ENCODE assay signal across 10 cellular contexts in the genomic region with DNA sequence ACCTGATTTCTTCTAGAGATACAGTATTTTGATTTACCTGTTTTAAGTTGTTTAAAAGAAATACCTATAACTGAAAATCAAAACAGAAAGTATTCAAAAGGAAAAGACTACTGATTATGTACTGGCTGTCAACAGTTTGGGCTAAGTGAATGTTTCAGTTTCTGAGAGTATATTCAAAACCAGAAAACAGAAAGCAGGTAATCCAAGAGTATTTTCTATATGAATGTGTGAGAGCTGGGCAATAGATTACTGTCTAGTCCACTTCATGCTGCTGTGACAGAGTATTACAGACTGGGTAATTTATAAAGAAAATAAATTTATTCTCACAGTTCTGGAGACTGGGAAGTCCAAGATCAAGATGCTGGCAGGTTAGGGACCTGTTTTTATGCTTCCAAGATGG.
DNase-seq lines count a peak whose midpoint lies in the region; ATAC-seq, FAIRE-seq and TF ChIP-seq lines count a peak whose summit lies in the region.
"Had no signal": no experiment of that assay in that cellular context is flagged by ENCODE, and none has a peak within 500 bp of the region (broad histone marks: within the 10 kb centered on the region; RNA-seq: fewer than 3 reads in every experiment).

No MANE protein-coding gene starts in this region.

- H3K4me1 Mint-ChIP-seq in activated T-helper 2 cell treated with anti-CD3 and anti-CD28 coated beads, Interferon-gamma antibody, Interleukin-2, Interleukin-4, amounts not matched to agents 10 μg/mL and 5 μg/mL and 100 μg/mL, durations not matched to agents 14 hours and 24 hours and 36 hours (ENCODE audit: low read depth) = peaks cover 57% of the 10 kb centered on the region

- H3K9me3 Mint-ChIP-seq in activated T-helper 2 cell treated with anti-CD3 and anti-CD28 coated beads, Interferon-gamma antibody, Interleukin-2, Interleukin-4, amounts not matched to agents 10 μg/mL and 5 μg/mL and 100 μg/mL, durations not matched to agents 14 hours and 24 hours and 36 hours = peaks cover 9% of the 10 kb centered on the region

- no peaks in the 10 kb centered on the region for H3K27me3 Mint-ChIP-seq in activated T-helper 2 cell treated with anti-CD3 and anti-CD28 coated beads, Interferon-gamma antibody, Interleukin-2, Interleukin-4, amounts not matched to agents 10 μg/mL and 5 μg/mL and 100 μg/mL, durations not matched to agents 14 hours and 24 hours and 36 hours (ENCODE audit: low read depth)

- intact Hi-C loops in activated T-helper 2 cell treated with anti-CD3 and anti-CD28 coated beads, Interferon-gamma antibody, Interleukin-2, Interleukin-4, amounts not matched to agents 10 μg/mL and 5 μg/mL and 100 μg/mL, durations not matched to agents 14 hours and 24 hours and 36 hours (cut with micrococcal nuclease) = loop anchor here (1.0 to 2.0 kb wide), 2 partner anchors 41 to 224 kb away; no protein-coding TSS in a partner anchor

- peaks cover 10% of the 10 kb centered on the region for H3K36me3 Mint-ChIP-seq in activated T-helper 2 cell treated with anti-CD3 and anti-CD28 coated beads, Interferon-gamma antibody, Interleukin-2, Interleukin-4, amounts not matched to agents 10 μg/mL and 5 μg/mL and 100 μg/mL, durations not matched to agents 14 hours and 24 hours and 36 hours (ENCODE audit: low read depth)

- no peak for TF ChIP-seq POLR2A in GM12891 (IDR thresholded peaks at IDR 0.05; ENCODE audit: low read depth, low read length)

- FAIRE-seq in GM12891 (lab: Jason Lieb, UNC) = no peak

- no peak overlapping the region for H3K27ac Mint-ChIP-seq in activated T-helper 2 cell treated with anti-CD3 and anti-CD28 coated beads, Interferon-gamma antibody, Interleukin-2, Interleukin-4, amounts not matched to agents 10 μg/mL and 5 μg/mL and 100 μg/mL, durations not matched to agents 14 hours and 24 hours and 36 hours

- no peak overlapping the region for H3K4me3 Mint-ChIP-seq in activated T-helper 2 cell treated with anti-CD3 and anti-CD28 coated beads, Interferon-gamma antibody, Interleukin-2, Interleukin-4, amounts not matched to agents 10 μg/mL and 5 μg/mL and 100 μg/mL, durations not matched to agents 14 hours and 24 hours and 36 hours (ENCODE audit: low read depth)

- ATAC-seq in HG02642 (IDR thresholded peaks at IDR 0.05; ENCODE audit: poor library complexity, unreplicated experiment) (peak; percentile 90), HG03457 (IDR thresholded peaks at IDR 0.05; ENCODE audit: unreplicated experiment) (peak; percentile 98)

- DNase-seq in GM12891 (ENCODE audit: insufficient read length, low spot score) (peak; percentile 5), GM19238 (ENCODE audit: insufficient read length, low spot score) (peak; percentile 4), SK-N-DZ (ENCODE audit: low spot score) (no peak), NCI-H446 (lab: John Stamatoyannopoulos, UW) (no peak), MV-4-11 (lab: John Stamatoyannopoulos, UW) (no peak)
- no peak for DNase-seq in activated T-helper 2 cell treated with anti-CD3 and anti-CD28 coated beads, Interferon-gamma antibody, Interleukin-2, Interleukin-4, amounts not matched to agents 10 μg/mL and 5 μg/mL and 100 μg/mL, durations not matched to agents 14 hours and 24 hours and 36 hours (ENCODE audit: low spot score)
- DNase-seq: activated gamma-delta T cell; stimulated activated CD8-positive, alpha-beta memory T cell treated with anti-CD3 and anti-CD28 coated beads, Interleukin-4, amount 100 ng/mL, for 48 hours had no signal

TF ChIP-seq in GM12891, 5 proteins besides CTCF, POLR2A, EP300 and RAD21:
- no peak for TF ChIP-seq POLR2AphosphoS5 (IDR thresholded peaks at IDR 0.05; ENCODE audit: low read depth, low read length)
- TF ChIP-seq PAX5 (IDR thresholded peaks at IDR 0.05; ENCODE audit: insufficient read depth, low read length, severe bottlenecking) = no peak
- no peak for TF ChIP-seq POU2F2 (IDR thresholded peaks at IDR 0.05; ENCODE audit: low read depth, low read length)
- TF ChIP-seq TAF1 (IDR thresholded peaks at IDR 0.05; ENCODE audit: low read depth, low read length) = no peak
- TF ChIP-seq SPI1 (IDR thresholded peaks at IDR 0.05; ENCODE audit: low read depth, low read length) = no peak

Comparison
In these comparisons a context has a peak if more than half of its experiments do, and no peak if none do; other contexts are left out.
1. DNase-seq: peak in GM12891 (single experiment) and GM19238 (single experiment); none in activated T-helper 2 cell treated with anti-CD3 and anti-CD28 coated beads, Interferon-gamma antibody, Interleukin-2, Interleukin-4, amounts not matched to agents 10 μg/mL and 5 μg/mL and 100 μg/mL, durations not matched to agents 14 hours and 24 hours and 36 hours (single experiment), SK-N-DZ (single experiment), NCI-H446 (0 of 2) and MV-4-11 (single experiment).